In the genomic region with DNA sequence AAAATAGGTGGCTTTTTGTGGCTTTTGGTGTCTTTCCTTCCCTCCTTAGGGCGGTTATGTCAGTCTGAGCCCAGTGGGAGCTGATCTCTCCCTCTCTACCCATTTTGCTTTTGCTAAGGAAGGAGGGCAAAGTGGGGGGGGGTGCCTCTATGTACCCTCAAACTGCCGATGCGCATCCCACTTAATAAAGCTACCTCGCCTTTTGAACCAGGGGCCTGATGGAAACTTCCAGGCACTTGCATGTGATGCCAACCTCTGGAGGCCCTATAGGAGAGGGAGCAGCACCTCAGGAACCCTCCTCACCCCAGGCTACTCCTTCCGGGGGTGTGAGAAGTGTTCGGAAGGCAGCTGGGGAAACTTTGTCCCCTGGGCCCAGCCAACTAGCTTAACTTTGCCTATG, we compare ENCODE assay signal across 21 cellular contexts.
"Had no signal": no experiment of that assay in that cellular context is flagged by ENCODE, and none has a peak within 500 bp of the region (broad histone marks: within the 10 kb centered on the region; RNA-seq: fewer than 3 reads in every experiment).

No MANE protein-coding gene starts in this region.

- H3K4me3 Mint-ChIP-seq: nephron progenitor cell; stimulated activated naive B cell treated with anti-CD40 and anti-IgM and Interleukin-4, amounts not matched to agents 10 μg/mL and 1 μg/mL and 100 μg/mL, for 72 hours; stimulated activated naive CD8-positive, alpha-beta T cell treated with anti-CD3 and anti-CD28 coated beads, Interleukin-15, amount 100 ng/mL, for 72 hours had no signal

- H3K4me1 ChIP-seq: colonic mucosa, foreskin keratinocyte, parathyroid adenoma had no signal

- H3K36me3 Mint-ChIP-seq: naive thymus-derived CD4-positive, alpha-beta T cell; stimulated activated naive B cell treated with anti-CD40 and anti-IgM and Interleukin-4, amounts not matched to agents 10 μg/mL and 1 μg/mL and 100 μg/mL, for 72 hours had no signal

- ATAC-seq: foreskin keratinocyte; left lobe of liver; naive thymus-derived CD4-positive, alpha-beta T cell; psoas muscle; sciatic nerve; stimulated activated naive B cell treated with anti-CD40 and anti-IgM and Interleukin-4, amounts not matched to agents 10 μg/mL and 1 μg/mL and 100 μg/mL, for 72 hours; stimulated activated naive CD8-positive, alpha-beta T cell treated with anti-CD3 and anti-CD28 coated beads, Interleukin-15, amount 100 ng/mL, for 72 hours; upper lobe of right lung had no signal

- H3K27me3 ChIP-seq: testis had no signal

- H3K36me3 ChIP-seq: colonic mucosa, spleen, tibial nerve, upper lobe of right lung, vagina had no signal

- H3K27ac Mint-ChIP-seq: naive thymus-derived CD4-positive, alpha-beta T cell; nephron progenitor cell; stimulated activated naive B cell treated with anti-CD40 and anti-IgM and Interleukin-4, amounts not matched to agents 10 μg/mL and 1 μg/mL and 100 μg/mL, for 72 hours; stimulated activated naive CD8-positive, alpha-beta T cell treated with anti-CD3 and anti-CD28 coated beads, Interleukin-15, amount 100 ng/mL, for 72 hours had no signal

- H3K9me3 ChIP-seq: colonic mucosa, psoas muscle, spleen, testis, tibial nerve, upper lobe of right lung, vagina had no signal

- H3K4me3 ChIP-seq: colonic mucosa, psoas muscle, spleen, testis, tibial nerve, upper lobe of right lung, vagina had no signal

- DNase-seq: colonic mucosa; dermis blood vessel endothelial cell; foreskin keratinocyte; islet precursor cell; mammary epithelial cell; naive thymus-derived CD4-positive, alpha-beta T cell; occipital lobe; psoas muscle; spleen; stimulated activated CD4-positive, alpha-beta T cell treated with anti-CD3 and anti-CD28 coated beads, Interleukin-2, amount 100 ng/mL, for 24 hours; stimulated activated CD4-positive, alpha-beta T cell treated with anti-CD3 and anti-CD28 coated beads, Interleukin-4, amount 100 ng/mL, for 4 hours; stimulated activated naive B cell treated with anti-CD40 and anti-IgM and Interleukin-4, amounts not matched to agents 10 μg/mL and 1 μg/mL and 100 μg/mL, for 72 hours; stimulated activated naive CD8-positive, alpha-beta T cell treated with anti-CD3 and anti-CD28 coated beads, Interleukin-15, amount 100 ng/mL, for 72 hours; testis; upper lobe of right lung had no signal

- H3K9ac ChIP-seq: parathyroid adenoma had no signal

- H3K9me3 Mint-ChIP-seq: stimulated activated naive CD8-positive, alpha-beta T cell treated with anti-CD3 and anti-CD28 coated beads, Interleukin-15, amount 100 ng/mL, for 72 hours had no signal
